In genomic region chr4:174117445-174117844, GRCh38 we compare ENCODE assay signal across 19 cellular contexts.
"Had no signal": no experiment of that assay in that cellular context is flagged by ENCODE, and none has a peak within 500 bp of the region (broad histone marks: within the 10 kb centered on the region; RNA-seq: fewer than 3 reads in every experiment).

No MANE protein-coding gene starts in this region.

- H3K4me1 ChIP-seq: foreskin keratinocyte, upper lobe of left lung, uterus had no signal

- H3K4me3 ChIP-seq: esophagus squamous epithelium, mucosa of descending colon, right atrium auricular region, suprapubic skin, thyroid gland, upper lobe of left lung, uterus had no signal

- H3K27ac ChIP-seq: epithelial cell of prostate, esophagus squamous epithelium, foreskin keratinocyte, neutrophil, right atrium auricular region, suprapubic skin, thyroid gland, upper lobe of left lung, uterus had no signal

- H3K36me3 ChIP-seq: esophagus squamous epithelium, neutrophil, right atrium auricular region, suprapubic skin, thyroid gland, upper lobe of left lung, uterus had no signal

- ATAC-seq: effector memory CD8-positive, alpha-beta T cell; foreskin keratinocyte; left colon; left ventricle myocardium superior; mucosa of descending colon; naive thymus-derived CD8-positive, alpha-beta T cell had no signal

- H3K9me3 ChIP-seq: esophagus squamous epithelium, mucosa of descending colon, neutrophil, right atrium auricular region, suprapubic skin, thyroid gland, upper lobe of left lung, uterus had no signal

- DNase-seq: effector memory CD8-positive, alpha-beta T cell; esophagus squamous epithelium; foreskin keratinocyte; kidney; left colon; left ventricle myocardium superior; mucosa of descending colon; naive thymus-derived CD8-positive, alpha-beta T cell; posterior cingulate gyrus; small intestine; stimulated activated CD4-positive, alpha-beta T cell treated with anti-CD3 and anti-CD28 coated beads, Interleukin-2, amount 100 ng/mL, for 48 hours; stimulated activated naive CD4-positive, alpha-beta T cell treated with Interleukin-2 at 50 U/mL for 16 hours; thyroid gland; upper lobe of left lung; uterus had no signal

- H3K27me3 ChIP-seq: foreskin keratinocyte, right atrium auricular region, thyroid gland, upper lobe of left lung, uterus had no signal
